In genomic region chr1:156096640-156097391, GRCh38 we compare ENCODE assay signal across 1 cellular context.
TF ChIP-seq lines count a peak whose summit lies in the region.

No MANE protein-coding gene starts in this region.

TF ChIP-seq in HepG2, 621 proteins besides CTCF, POLR2A, EP300 and RAD21 (continued from another document and continues in another):
- TF ChIP-seq PRDM10 (CRISPR knock-in tag; IDR thresholded peaks at IDR 0.05; ENCODE audit: low read depth): no peak
- no peak for TF ChIP-seq MAF1 (CRISPR knock-in tag; IDR thresholded peaks at IDR 0.05; ENCODE audit: borderline replicate concordance)
- no peak for TF ChIP-seq ZNF552 (CRISPR knock-in tag; IDR thresholded peaks at IDR 0.05; ENCODE audit: borderline replicate concordance)
- TF ChIP-seq ZNF512 (CRISPR knock-in tag; IDR thresholded peaks at IDR 0.05): no peak
- TF ChIP-seq ZBTB3 (CRISPR knock-in tag; IDR thresholded peaks at IDR 0.05; ENCODE audit: borderline replicate concordance, low read depth): no peak
- TF ChIP-seq, protein P1, sequence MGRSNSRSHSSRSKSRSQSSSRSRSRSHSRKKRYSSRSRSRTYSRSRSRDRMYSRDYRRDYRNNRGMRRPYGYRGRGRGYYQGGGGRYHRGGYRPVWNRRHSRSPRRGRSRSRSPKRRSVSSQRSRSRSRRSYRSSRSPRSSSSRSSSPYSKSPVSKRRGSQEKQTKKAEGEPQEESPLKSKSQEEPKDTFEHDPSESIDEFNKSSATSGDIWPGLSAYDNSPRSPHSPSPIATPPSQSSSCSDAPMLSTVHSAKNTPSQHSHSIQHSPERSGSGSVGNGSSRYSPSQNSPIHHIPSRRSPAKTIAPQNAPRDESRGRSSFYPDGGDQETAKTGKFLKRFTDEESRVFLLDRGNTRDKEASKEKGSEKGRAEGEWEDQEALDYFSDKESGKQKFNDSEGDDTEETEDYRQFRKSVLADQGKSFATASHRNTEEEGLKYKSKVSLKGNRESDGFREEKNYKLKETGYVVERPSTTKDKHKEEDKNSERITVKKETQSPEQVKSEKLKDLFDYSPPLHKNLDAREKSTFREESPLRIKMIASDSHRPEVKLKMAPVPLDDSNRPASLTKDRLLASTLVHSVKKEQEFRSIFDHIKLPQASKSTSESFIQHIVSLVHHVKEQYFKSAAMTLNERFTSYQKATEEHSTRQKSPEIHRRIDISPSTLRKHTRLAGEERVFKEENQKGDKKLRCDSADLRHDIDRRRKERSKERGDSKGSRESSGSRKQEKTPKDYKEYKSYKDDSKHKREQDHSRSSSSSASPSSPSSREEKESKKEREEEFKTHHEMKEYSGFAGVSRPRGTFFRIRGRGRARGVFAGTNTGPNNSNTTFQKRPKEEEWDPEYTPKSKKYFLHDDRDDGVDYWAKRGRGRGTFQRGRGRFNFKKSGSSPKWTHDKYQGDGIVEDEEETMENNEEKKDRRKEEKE (IDR thresholded peaks at IDR 0.05): no peak
- TF ChIP-seq, protein P2, sequence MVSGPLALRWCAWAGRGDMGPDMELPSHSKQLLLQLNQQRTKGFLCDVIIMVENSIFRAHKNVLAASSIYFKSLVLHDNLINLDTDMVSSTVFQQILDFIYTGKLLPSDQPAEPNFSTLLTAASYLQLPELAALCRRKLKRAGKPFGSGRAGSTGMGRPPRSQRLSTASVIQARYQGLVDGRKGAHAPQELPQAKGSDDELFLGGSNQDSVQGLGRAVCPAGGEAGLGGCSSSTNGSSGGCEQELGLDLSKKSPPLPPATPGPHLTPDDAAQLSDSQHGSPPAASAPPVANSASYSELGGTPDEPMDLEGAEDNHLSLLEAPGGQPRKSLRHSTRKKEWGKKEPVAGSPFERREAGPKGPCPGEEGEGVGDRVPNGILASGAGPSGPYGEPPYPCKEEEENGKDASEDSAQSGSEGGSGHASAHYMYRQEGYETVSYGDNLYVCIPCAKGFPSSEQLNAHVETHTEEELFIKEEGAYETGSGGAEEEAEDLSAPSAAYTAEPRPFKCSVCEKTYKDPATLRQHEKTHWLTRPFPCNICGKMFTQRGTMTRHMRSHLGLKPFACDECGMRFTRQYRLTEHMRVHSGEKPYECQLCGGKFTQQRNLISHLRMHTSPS (CRISPR knock-in tag; IDR thresholded peaks at IDR 0.05; ENCODE audit: low read depth): 0 out of 2 replicates have a peak, but pooled peaks have one; percentile 48
- no peak for TF ChIP-seq AGO1 (IDR thresholded peaks at IDR 0.05; ENCODE audit: low read depth, low read length, poor library complexity, severe bottlenecking)
- TF ChIP-seq SOX5 (CRISPR knock-in tag; IDR thresholded peaks at IDR 0.05; ENCODE audit: borderline replicate concordance): peak; percentile 51
- TF ChIP-seq FIP1L1 (IDR thresholded peaks at IDR 0.05; ENCODE audit: borderline replicate concordance, insufficient read depth, low read depth, low read length): no peak
- no peak for TF ChIP-seq ZNF383 (CRISPR knock-in tag; IDR thresholded peaks at IDR 0.05; ENCODE audit: borderline replicate concordance)
- no peak for TF ChIP-seq CCDC6 (CRISPR knock-in tag; IDR thresholded peaks at IDR 0.05)
- TF ChIP-seq ZNF878 (CRISPR knock-in tag; IDR thresholded peaks at IDR 0.05): no peak
- no peak for TF ChIP-seq ELK4 (CRISPR knock-in tag; IDR thresholded peaks at IDR 0.05; ENCODE audit: borderline replicate concordance)
- no peak for TF ChIP-seq ZNF652 (CRISPR knock-in tag; IDR thresholded peaks at IDR 0.05; ENCODE audit: borderline replicate concordance, low read depth)
- TF ChIP-seq FOXA3 (CRISPR knock-in tag; IDR thresholded peaks at IDR 0.05): peak; percentile 31; the same call in 1 of the 2 replicates
- TF ChIP-seq HHEX (CRISPR knock-in tag; IDR thresholded peaks at IDR 0.05): no peak
- TF ChIP-seq TBX2 (CRISPR knock-in tag; IDR thresholded peaks at IDR 0.05; ENCODE audit: borderline replicate concordance): 0 out of 2 replicates have a peak, but pooled peaks have one; percentile 35
- no peak for TF ChIP-seq ZNF766 (CRISPR knock-in tag; IDR thresholded peaks at IDR 0.05; ENCODE audit: borderline replicate concordance)
- TF ChIP-seq ZNF510 (CRISPR knock-in tag; IDR thresholded peaks at IDR 0.05; ENCODE audit: low read depth): peak; percentile 50; the same call in 1 of the 2 replicates
- TF ChIP-seq TEAD3 (CRISPR knock-in tag; optimal IDR thresholded peaks at IDR 0.05; ENCODE audit: borderline replicate concordance): peak; percentile 71
- TF ChIP-seq, protein P3, sequence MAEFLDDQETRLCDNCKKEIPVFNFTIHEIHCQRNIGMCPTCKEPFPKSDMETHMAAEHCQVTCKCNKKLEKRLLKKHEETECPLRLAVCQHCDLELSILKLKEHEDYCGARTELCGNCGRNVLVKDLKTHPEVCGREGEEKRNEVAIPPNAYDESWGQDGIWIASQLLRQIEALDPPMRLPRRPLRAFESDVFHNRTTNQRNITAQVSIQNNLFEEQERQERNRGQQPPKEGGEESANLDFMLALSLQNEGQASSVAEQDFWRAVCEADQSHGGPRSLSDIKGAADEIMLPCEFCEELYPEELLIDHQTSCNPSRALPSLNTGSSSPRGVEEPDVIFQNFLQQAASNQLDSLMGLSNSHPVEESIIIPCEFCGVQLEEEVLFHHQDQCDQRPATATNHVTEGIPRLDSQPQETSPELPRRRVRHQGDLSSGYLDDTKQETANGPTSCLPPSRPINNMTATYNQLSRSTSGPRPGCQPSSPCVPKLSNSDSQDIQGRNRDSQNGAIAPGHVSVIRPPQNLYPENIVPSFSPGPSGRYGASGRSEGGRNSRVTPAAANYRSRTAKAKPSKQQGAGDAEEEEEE (CRISPR knock-in tag; IDR thresholded peaks at IDR 0.05; ENCODE audit: borderline replicate concordance): no peak
- TF ChIP-seq, protein P4, sequence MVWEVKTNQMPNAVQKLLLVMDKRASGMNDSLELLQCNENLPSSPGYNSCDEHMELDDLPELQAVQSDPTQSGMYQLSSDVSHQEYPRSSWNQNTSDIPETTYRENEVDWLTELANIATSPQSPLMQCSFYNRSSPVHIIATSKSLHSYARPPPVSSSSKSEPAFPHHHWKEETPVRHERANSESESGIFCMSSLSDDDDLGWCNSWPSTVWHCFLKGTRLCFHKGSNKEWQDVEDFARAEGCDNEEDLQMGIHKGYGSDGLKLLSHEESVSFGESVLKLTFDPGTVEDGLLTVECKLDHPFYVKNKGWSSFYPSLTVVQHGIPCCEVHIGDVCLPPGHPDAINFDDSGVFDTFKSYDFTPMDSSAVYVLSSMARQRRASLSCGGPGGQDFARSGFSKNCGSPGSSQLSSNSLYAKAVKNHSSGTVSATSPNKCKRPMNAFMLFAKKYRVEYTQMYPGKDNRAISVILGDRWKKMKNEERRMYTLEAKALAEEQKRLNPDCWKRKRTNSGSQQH (CRISPR knock-in tag; IDR thresholded peaks at IDR 0.05; ENCODE audit: low read depth): no peak
- no peak for TF ChIP-seq RFX5 (IDR thresholded peaks at IDR 0.05; ENCODE audit: low read depth, low read length)
- no peak for TF ChIP-seq ASH2L (IDR thresholded peaks at IDR 0.05; ENCODE audit: insufficient read length, low read depth, low read length)
- TF ChIP-seq ZNF382 (CRISPR knock-in tag; IDR thresholded peaks at IDR 0.05; ENCODE audit: borderline replicate concordance): no peak
- TF ChIP-seq ZNF317 (CRISPR knock-in tag; IDR thresholded peaks at IDR 0.05): no peak
- no peak for TF ChIP-seq ARID3A (IDR thresholded peaks at IDR 0.05; ENCODE audit: low read depth, low read length)
- no peak for TF ChIP-seq ZNF703 (CRISPR knock-in tag; IDR thresholded peaks at IDR 0.05; ENCODE audit: borderline replicate concordance)
- TF ChIP-seq NR2F6 (IDR thresholded peaks at IDR 0.05): no peak
- peak; percentile 49; the same call in 1 of the 2 replicates for TF ChIP-seq NR2F6 (CRISPR knock-in tag; IDR thresholded peaks at IDR 0.05)
- TF ChIP-seq ZNF639 (CRISPR knock-in tag; conservative IDR thresholded peaks at IDR 0.05): no peak
- TF ChIP-seq SIN3B (IDR thresholded peaks at IDR 0.05; ENCODE audit: low read length): no peak
- TF ChIP-seq MYNN (CRISPR knock-in tag; IDR thresholded peaks at IDR 0.05; ENCODE audit: low read depth): no peak; the same call in 1 of the 2 replicates
- no peak for TF ChIP-seq SKIL (CRISPR knock-in tag; IDR thresholded peaks at IDR 0.05; ENCODE audit: borderline replicate concordance)
- TF ChIP-seq ZNF10 (CRISPR knock-in tag; IDR thresholded peaks at IDR 0.05; ENCODE audit: borderline replicate concordance, low read depth): no peak
- no peak for TF ChIP-seq HNF4G (IDR thresholded peaks at IDR 0.05; ENCODE audit: borderline replicate concordance, low read depth, low read length)
- TF ChIP-seq HNF4G (CRISPR knock-in tag; IDR thresholded peaks at IDR 0.05; ENCODE audit: borderline replicate concordance, low read depth): 0 out of 2 replicates have a peak, but pooled peaks have one; percentile 25
